21 cellular contexts compared by ENCODE assay signal in genomic region chr11:118243993-118244762, GRCh38. TPM values are rescaled to one million over a fixed set of nuclear protein-coding genes. Genes with fewer than 3 reads are reported as not detected.
A peak's percentile ranks its signal among the peaks of the same experiment; 100 is the strongest.
DNase-seq lines count a peak whose midpoint lies in the region; ATAC-seq lines count a peak whose summit lies in the region.
"Had no signal": no experiment of that assay in that cellular context is flagged by ENCODE, and none has a peak within 500 bp of the region (broad histone marks: within the 10 kb centered on the region; RNA-seq: fewer than 3 reads in every experiment).

No MANE protein-coding gene starts in this region.

- ATAC-seq in activated naive CD4-positive, alpha-beta T cell treated with anti-CD3 and anti-CD28 coated beads, Interleukin-2, amount 50 U/mL, for 72 hours, result peak in 1 of 2 donors; percentile 17
- ATAC-seq in natural killer cell treated with Interleukin-12 subunit alpha and Interleukin-12 subunit beta and Interleukin-15 and Interleukin-18, amount 100 ng/mL, for 72 hours, result no peak
- ATAC-seq: lower lobe of right lung had no signal

- H3K27ac Mint-ChIP-seq in activated CD4-positive, alpha-beta T cell treated with anti-CD3 and anti-CD28 coated beads, Interleukin-2, amount 10 ng/mL, durations not matched to agents 7 days and 5 days, result peak overlapping the region; percentile 28
- peak overlapping the region; percentile 16 to 93 (median 74) for H3K27ac Mint-ChIP-seq in CD8-positive, alpha-beta memory T cell
- peak overlapping the region; percentile 97 to 99 for H3K27ac Mint-ChIP-seq in activated naive CD4-positive, alpha-beta T cell treated with anti-CD3 and anti-CD28 coated beads, Interleukin-2, amount 50 U/mL, for 72 hours
- peak overlapping the region; percentile 89 to 91 for H3K27ac Mint-ChIP-seq in natural killer cell treated with Interleukin-12 subunit alpha and Interleukin-12 subunit beta and Interleukin-15 and Interleukin-18, amount 100 ng/mL, for 72 hours

- peaks cover 84% of the 10 kb centered on the region for H3K4me1 Mint-ChIP-seq in activated CD4-positive, alpha-beta T cell treated with anti-CD3 and anti-CD28 coated beads, Interleukin-2, amount 10 ng/mL, durations not matched to agents 7 days and 5 days
- peaks cover 79 to 94% (median 93%) of the 10 kb centered on the region in 3 donors for H3K4me1 Mint-ChIP-seq in CD8-positive, alpha-beta memory T cell
- H3K4me1 Mint-ChIP-seq in natural killer cell treated with Interleukin-12 subunit alpha and Interleukin-12 subunit beta and Interleukin-15 and Interleukin-18, amount 100 ng/mL, for 72 hours (ENCODE audit: low read depth in 2 of 2), result peaks cover 59 to 79% of the 10 kb centered on the region in 2 donors

- no peak overlapping the region for H3K4me3 Mint-ChIP-seq in activated CD4-positive, alpha-beta T cell treated with anti-CD3 and anti-CD28 coated beads, Interleukin-2, amount 10 ng/mL, durations not matched to agents 7 days and 5 days
- peak overlapping the region in 3 of 7 donors; percentile 2 to 41 (median 13) for H3K4me3 Mint-ChIP-seq in CD8-positive, alpha-beta memory T cell
- peak overlapping the region; percentile 20 for H3K4me3 Mint-ChIP-seq in natural killer cell treated with Interleukin-12 subunit alpha and Interleukin-12 subunit beta and Interleukin-15 and Interleukin-18, amount 100 ng/mL, for 72 hours

- H3K27me3 Mint-ChIP-seq in activated CD4-positive, alpha-beta T cell treated with anti-CD3 and anti-CD28 coated beads, Interleukin-2, amount 10 ng/mL, durations not matched to agents 7 days and 5 days, result no peaks in the 10 kb centered on the region
- peaks cover 0 to 2% of the 10 kb centered on the region in 2 donors for H3K27me3 Mint-ChIP-seq in CD8-positive, alpha-beta memory T cell
- H3K27me3 Mint-ChIP-seq in natural killer cell treated with Interleukin-12 subunit alpha and Interleukin-12 subunit beta and Interleukin-15 and Interleukin-18, amount 100 ng/mL, for 72 hours, result no peaks in the 10 kb centered on the region

- no peak overlapping the region for H3K27ac ChIP-seq in CD8-positive, alpha-beta memory T cell (ENCODE audit: low read depth, low read length)
- H3K27ac ChIP-seq: dorsolateral prefrontal cortex, lower lobe of right lung, vagina had no signal

- no peaks in the 10 kb centered on the region for H3K36me3 ChIP-seq in CD8-positive, alpha-beta memory T cell (ENCODE audit: insufficient read depth, low read length)
- H3K36me3 ChIP-seq: lower lobe of right lung, MG63, vagina had no signal

- H3K9me3 Mint-ChIP-seq in activated CD4-positive, alpha-beta T cell treated with anti-CD3 and anti-CD28 coated beads, Interleukin-2, amount 10 ng/mL, durations not matched to agents 7 days and 5 days, result peaks cover 2% of the 10 kb centered on the region
- no peaks in the 10 kb centered on the region for H3K9me3 Mint-ChIP-seq in CD8-positive, alpha-beta memory T cell
- H3K9me3 Mint-ChIP-seq in activated naive CD4-positive, alpha-beta T cell treated with anti-CD3 and anti-CD28 coated beads, Interleukin-2, amount 50 U/mL, for 72 hours, result peaks cover 4 to 5% of the 10 kb centered on the region in 2 donors
- no peaks in the 10 kb centered on the region for H3K9me3 Mint-ChIP-seq in natural killer cell treated with Interleukin-12 subunit alpha and Interleukin-12 subunit beta and Interleukin-15 and Interleukin-18, amount 100 ng/mL, for 72 hours

- peaks cover 54% of the 10 kb centered on the region for H3K4me1 ChIP-seq in CD8-positive, alpha-beta memory T cell (ENCODE audit: insufficient read depth, low read length)

- no peaks in the 10 kb centered on the region for H3K9me3 ChIP-seq in CD8-positive, alpha-beta memory T cell (ENCODE audit: low read length)
- H3K9me3 ChIP-seq: lower lobe of right lung, MG63, vagina had no signal

- no peaks in the 10 kb centered on the region for H3K27me3 ChIP-seq in CD8-positive, alpha-beta memory T cell (ENCODE audit: insufficient read depth, low read length, poor library complexity, severe bottlenecking)
- H3K27me3 ChIP-seq: MG63, vagina had no signal

- CTCF ChIA-PET in activated CD4-positive, alpha-beta T cell treated with anti-CD3 and anti-CD28 coated beads, Interleukin-2, amount 10 ng/mL, durations not matched to agents 7 days and 5 days (lab: Charles Lee), result interaction anchor here (0.6 to 1.5 kb wide), 6 partner anchors 11 to 45 kb away, joined by 3 to 7 read pairs (median 4); no protein-coding TSS in a partner anchor
- CTCF ChIA-PET in CD8-positive, alpha-beta memory T cell (lab: Charles Lee), result interaction anchor here (1.0 to 3.4 kb wide), 3 partner anchors 20 to 45 kb away, joined by 3 to 11 read pairs (median 4); partner anchors contain the start of gene JAML

- H3K36me3 Mint-ChIP-seq in activated CD4-positive, alpha-beta T cell treated with anti-CD3 and anti-CD28 coated beads, Interleukin-2, amount 10 ng/mL, durations not matched to agents 7 days and 5 days (ENCODE audit: low read depth), result peaks cover 37% of the 10 kb centered on the region
- peaks cover 0 to 41% (median 4%) of the 10 kb centered on the region in 3 donors for H3K36me3 Mint-ChIP-seq in CD8-positive, alpha-beta memory T cell
- peaks cover 44 to 46% of the 10 kb centered on the region in 2 donors for H3K36me3 Mint-ChIP-seq in activated naive CD4-positive, alpha-beta T cell treated with anti-CD3 and anti-CD28 coated beads, Interleukin-2, amount 50 U/mL, for 72 hours
- no peaks in the 10 kb centered on the region for H3K36me3 Mint-ChIP-seq in natural killer cell treated with Interleukin-12 subunit alpha and Interleukin-12 subunit beta and Interleukin-15 and Interleukin-18, amount 100 ng/mL, for 72 hours

- DNase-seq in activated CD4-positive, alpha-beta T cell treated with anti-CD3 and anti-CD28 coated beads, Interleukin-2, amount 10 ng/mL, durations not matched to agents 7 days and 5 days, result no peak
- DNase-seq in activated CD4-positive, alpha-beta T cell treated with anti-CD3 and anti-CD28 coated beads, Interleukin-2, amount 50 U/mL, for 48 hours, result no peak
- no peak for DNase-seq in CD8-positive, alpha-beta memory T cell
- DNase-seq in activated naive CD4-positive, alpha-beta T cell treated with anti-CD3 and anti-CD28 coated beads, Interleukin-2, amount 50 U/mL, for 72 hours (ENCODE audit: low spot score in 2 of 2), result no peak
- DNase-seq in natural killer cell treated with Interleukin-12 subunit alpha and Interleukin-12 subunit beta and Interleukin-15 and Interleukin-18, amount 100 ng/mL, for 72 hours (ENCODE audit: low spot score), result no peak
- no peak for DNase-seq in NAMALWA (ENCODE audit: low spot score)
- no peak for DNase-seq in NCI-H82 treated with DMSO at 0.1 percent for 48 hours (lab: John Stamatoyannopoulos, UW; ENCODE audit: unreplicated experiment)
- no peak for DNase-seq in putamen (ENCODE audit: low spot score)
- DNase-seq: anterior cingulate cortex; C1 segment of cervical spinal cord; caudate nucleus; DMS53; dorsolateral prefrontal cortex; lower lobe of right lung; MG63; NCI-H146; Right ventricle myocardium superior; stimulated activated CD4-positive, alpha-beta T cell treated with anti-CD3 and anti-CD28 coated beads, Interleukin-12 subunit alpha, Interleukin-12 subunit beta, amount 100 ng/mL, for 4 hours had no signal

- no peak overlapping the region for H3K4me3 ChIP-seq in CD8-positive, alpha-beta memory T cell (ENCODE audit: low read length)
- H3K4me3 ChIP-seq: dorsolateral prefrontal cortex, lower lobe of right lung, MG63, vagina had no signal

- POLR2A ChIA-PET in activated CD4-positive, alpha-beta T cell treated with anti-CD3 and anti-CD28 coated beads, Interleukin-2, amount 10 ng/mL, durations not matched to agents 7 days and 5 days (lab: Charles Lee), result interaction anchor here (0.5 kb wide), 1 partner anchor 45 kb away, joined by 3 read pairs; no protein-coding TSS in a partner anchor
- POLR2A ChIA-PET in CD8-positive, alpha-beta memory T cell (lab: Charles Lee), result interaction anchor here (1.0 kb wide), 1 partner anchor 46 kb away, joined by 5 read pairs; no protein-coding TSS in a partner anchor

RNA-seq across cellular contexts. Expression of gene MPZL3, which starts 8.0 kb away (rescaled TPM):
- 10 to 100 TPM; 21.2 to 22.0 TPM for total RNA-seq in activated CD4-positive, alpha-beta T cell treated with anti-CD3 and anti-CD28 coated beads, Interleukin-2, amount 10 ng/mL, durations not matched to agents 7 days and 5 days
- total RNA-seq in CD8-positive, alpha-beta memory T cell, result 100 to 1,000 TPM; 113 to 119 TPM
- polyA plus RNA-seq in CD8-positive, alpha-beta memory T cell, result 10.6 TPM
- 10 to 100 TPM; 35.0 to 93.0 TPM for total RNA-seq in activated naive CD4-positive, alpha-beta T cell treated with anti-CD3 and anti-CD28 coated beads, Interleukin-2, amount 50 U/mL, for 72 hours
- total RNA-seq in natural killer cell treated with Interleukin-12 subunit alpha and Interleukin-12 subunit beta and Interleukin-15 and Interleukin-18, amount 100 ng/mL, for 72 hours, result 10 to 100 TPM; 10.8 to 12.8 TPM

RNA-seq across cellular contexts. Expression of gene JAML, which starts 19.4 kb away (rescaled TPM):
- 100 to 1,000 TPM; 117 to 122 TPM for total RNA-seq in activated CD4-positive, alpha-beta T cell treated with anti-CD3 and anti-CD28 coated beads, Interleukin-2, amount 10 ng/mL, durations not matched to agents 7 days and 5 days
- 100 to 1,000 TPM; 363 to 387 TPM for total RNA-seq in CD8-positive, alpha-beta memory T cell
- polyA plus RNA-seq in CD8-positive, alpha-beta memory T cell, result 210 TPM
- 100 to 1,000 TPM; 125 to 239 TPM for total RNA-seq in activated naive CD4-positive, alpha-beta T cell treated with anti-CD3 and anti-CD28 coated beads, Interleukin-2, amount 50 U/mL, for 72 hours
- 1 to 10 TPM; 1.4 to 8.5 TPM for total RNA-seq in natural killer cell treated with Interleukin-12 subunit alpha and Interleukin-12 subunit beta and Interleukin-15 and Interleukin-18, amount 100 ng/mL, for 72 hours
- total RNA-seq: osteoblast had no signal

RNA-seq across cellular contexts. Expression of gene MPZL2, which starts 19.9 kb away (rescaled TPM):
- total RNA-seq in activated CD4-positive, alpha-beta T cell treated with anti-CD3 and anti-CD28 coated beads, Interleukin-2, amount 10 ng/mL, durations not matched to agents 7 days and 5 days, result 1 to 10 TPM; 5.5 to 6.0 TPM
- total RNA-seq in CD8-positive, alpha-beta memory T cell, result 1 to 10 TPM; 4.5 to 5.5 TPM
- 0.36 TPM for polyA plus RNA-seq in CD8-positive, alpha-beta memory T cell
- 10 to 100 TPM; 39.4 to 64.1 TPM for total RNA-seq in activated naive CD4-positive, alpha-beta T cell treated with anti-CD3 and anti-CD28 coated beads, Interleukin-2, amount 50 U/mL, for 72 hours
- under 1 TPM in 1 of 2 donors, not detected in 1; 0.45 TPM for total RNA-seq in natural killer cell treated with Interleukin-12 subunit alpha and Interleukin-12 subunit beta and Interleukin-15 and Interleukin-18, amount 100 ng/mL, for 72 hours
- total RNA-seq: OCI-LY7, osteoblast had no signal

Comparison
In these comparisons a context has a peak if more than half of its experiments do, and no peak if none do; other contexts are left out.
1. H3K27ac Mint-ChIP-seq: peak in every context shown above with its lines; median percentile 98 in activated naive CD4-positive, alpha-beta T cell treated with anti-CD3 and anti-CD28 coated beads, Interleukin-2, amount 50 U/mL, for 72 hours; 90 in natural killer cell treated with Interleukin-12 subunit alpha and Interleukin-12 subunit beta and Interleukin-15 and Interleukin-18, amount 100 ng/mL, for 72 hours; 74 in CD8-positive, alpha-beta memory T cell; 28 in activated CD4-positive, alpha-beta T cell treated with anti-CD3 and anti-CD28 coated beads, Interleukin-2, amount 10 ng/mL, durations not matched to agents 7 days and 5 days.
2. RNA of gene JAML, which starts 19.4 kb away (total RNA-seq): 363 to 387 TPM in CD8-positive, alpha-beta memory T cell, 125 to 239 TPM in activated naive CD4-positive, alpha-beta T cell treated with anti-CD3 and anti-CD28 coated beads, Interleukin-2, amount 50 U/mL, for 72 hours and 117 to 122 TPM in activated CD4-positive, alpha-beta T cell treated with anti-CD3 and anti-CD28 coated beads, Interleukin-2, amount 10 ng/mL, durations not matched to agents 7 days and 5 days; 1.4 to 8.5 TPM in natural killer cell treated with Interleukin-12 subunit alpha and Interleukin-12 subunit beta and Interleukin-15 and Interleukin-18, amount 100 ng/mL, for 72 hours; every median in the first group is over 10 times any median in the second.
3. RNA of gene MPZL2, which starts 19.9 kb away (total RNA-seq): 39.4 to 64.1 TPM in activated naive CD4-positive, alpha-beta T cell treated with anti-CD3 and anti-CD28 coated beads, Interleukin-2, amount 50 U/mL, for 72 hours; 5.5 to 6.0 TPM in activated CD4-positive, alpha-beta T cell treated with anti-CD3 and anti-CD28 coated beads, Interleukin-2, amount 10 ng/mL, durations not matched to agents 7 days and 5 days, 4.5 to 5.5 TPM in CD8-positive, alpha-beta memory T cell and 0.45 TPM in natural killer cell treated with Interleukin-12 subunit alpha and Interleukin-12 subunit beta and Interleukin-15 and Interleukin-18, amount 100 ng/mL, for 72 hours; every median in the first group is over 4 times any median in the second.